ENCODE assay signal across 1 cellular context in the genomic region with DNA sequence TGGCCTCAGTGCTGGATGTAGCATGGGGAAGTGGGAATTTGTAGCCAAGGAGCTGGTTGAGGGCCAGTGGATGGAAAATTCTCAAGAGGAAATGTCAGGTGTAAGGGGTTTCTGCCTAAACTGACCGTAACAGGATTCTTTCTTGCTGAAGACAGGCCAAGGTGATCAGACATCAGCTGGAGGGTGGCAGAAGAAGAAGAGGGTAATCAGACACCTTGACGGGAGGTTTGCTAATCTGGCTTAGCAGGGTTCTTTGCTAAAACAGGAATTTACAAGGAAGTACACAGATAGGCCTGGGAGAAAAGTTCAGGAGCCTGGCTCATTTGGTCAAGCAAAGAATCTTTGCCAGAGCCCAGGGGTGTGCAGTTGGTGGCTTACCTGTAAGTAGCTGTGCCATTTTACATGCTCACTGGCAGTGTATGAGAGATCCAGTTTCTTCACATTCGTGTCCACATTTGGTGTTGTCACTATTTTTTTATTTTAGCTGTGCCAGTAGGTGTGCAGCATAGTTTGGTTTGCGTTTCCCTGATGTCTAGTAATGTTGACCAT.
TF ChIP-seq lines count a peak whose summit lies in the region.

No MANE protein-coding gene starts in this region.

TF ChIP-seq in GM23338, 12 proteins besides CTCF, POLR2A, EP300 and RAD21 (continued from another document):
- TF ChIP-seq, protein P1, sequence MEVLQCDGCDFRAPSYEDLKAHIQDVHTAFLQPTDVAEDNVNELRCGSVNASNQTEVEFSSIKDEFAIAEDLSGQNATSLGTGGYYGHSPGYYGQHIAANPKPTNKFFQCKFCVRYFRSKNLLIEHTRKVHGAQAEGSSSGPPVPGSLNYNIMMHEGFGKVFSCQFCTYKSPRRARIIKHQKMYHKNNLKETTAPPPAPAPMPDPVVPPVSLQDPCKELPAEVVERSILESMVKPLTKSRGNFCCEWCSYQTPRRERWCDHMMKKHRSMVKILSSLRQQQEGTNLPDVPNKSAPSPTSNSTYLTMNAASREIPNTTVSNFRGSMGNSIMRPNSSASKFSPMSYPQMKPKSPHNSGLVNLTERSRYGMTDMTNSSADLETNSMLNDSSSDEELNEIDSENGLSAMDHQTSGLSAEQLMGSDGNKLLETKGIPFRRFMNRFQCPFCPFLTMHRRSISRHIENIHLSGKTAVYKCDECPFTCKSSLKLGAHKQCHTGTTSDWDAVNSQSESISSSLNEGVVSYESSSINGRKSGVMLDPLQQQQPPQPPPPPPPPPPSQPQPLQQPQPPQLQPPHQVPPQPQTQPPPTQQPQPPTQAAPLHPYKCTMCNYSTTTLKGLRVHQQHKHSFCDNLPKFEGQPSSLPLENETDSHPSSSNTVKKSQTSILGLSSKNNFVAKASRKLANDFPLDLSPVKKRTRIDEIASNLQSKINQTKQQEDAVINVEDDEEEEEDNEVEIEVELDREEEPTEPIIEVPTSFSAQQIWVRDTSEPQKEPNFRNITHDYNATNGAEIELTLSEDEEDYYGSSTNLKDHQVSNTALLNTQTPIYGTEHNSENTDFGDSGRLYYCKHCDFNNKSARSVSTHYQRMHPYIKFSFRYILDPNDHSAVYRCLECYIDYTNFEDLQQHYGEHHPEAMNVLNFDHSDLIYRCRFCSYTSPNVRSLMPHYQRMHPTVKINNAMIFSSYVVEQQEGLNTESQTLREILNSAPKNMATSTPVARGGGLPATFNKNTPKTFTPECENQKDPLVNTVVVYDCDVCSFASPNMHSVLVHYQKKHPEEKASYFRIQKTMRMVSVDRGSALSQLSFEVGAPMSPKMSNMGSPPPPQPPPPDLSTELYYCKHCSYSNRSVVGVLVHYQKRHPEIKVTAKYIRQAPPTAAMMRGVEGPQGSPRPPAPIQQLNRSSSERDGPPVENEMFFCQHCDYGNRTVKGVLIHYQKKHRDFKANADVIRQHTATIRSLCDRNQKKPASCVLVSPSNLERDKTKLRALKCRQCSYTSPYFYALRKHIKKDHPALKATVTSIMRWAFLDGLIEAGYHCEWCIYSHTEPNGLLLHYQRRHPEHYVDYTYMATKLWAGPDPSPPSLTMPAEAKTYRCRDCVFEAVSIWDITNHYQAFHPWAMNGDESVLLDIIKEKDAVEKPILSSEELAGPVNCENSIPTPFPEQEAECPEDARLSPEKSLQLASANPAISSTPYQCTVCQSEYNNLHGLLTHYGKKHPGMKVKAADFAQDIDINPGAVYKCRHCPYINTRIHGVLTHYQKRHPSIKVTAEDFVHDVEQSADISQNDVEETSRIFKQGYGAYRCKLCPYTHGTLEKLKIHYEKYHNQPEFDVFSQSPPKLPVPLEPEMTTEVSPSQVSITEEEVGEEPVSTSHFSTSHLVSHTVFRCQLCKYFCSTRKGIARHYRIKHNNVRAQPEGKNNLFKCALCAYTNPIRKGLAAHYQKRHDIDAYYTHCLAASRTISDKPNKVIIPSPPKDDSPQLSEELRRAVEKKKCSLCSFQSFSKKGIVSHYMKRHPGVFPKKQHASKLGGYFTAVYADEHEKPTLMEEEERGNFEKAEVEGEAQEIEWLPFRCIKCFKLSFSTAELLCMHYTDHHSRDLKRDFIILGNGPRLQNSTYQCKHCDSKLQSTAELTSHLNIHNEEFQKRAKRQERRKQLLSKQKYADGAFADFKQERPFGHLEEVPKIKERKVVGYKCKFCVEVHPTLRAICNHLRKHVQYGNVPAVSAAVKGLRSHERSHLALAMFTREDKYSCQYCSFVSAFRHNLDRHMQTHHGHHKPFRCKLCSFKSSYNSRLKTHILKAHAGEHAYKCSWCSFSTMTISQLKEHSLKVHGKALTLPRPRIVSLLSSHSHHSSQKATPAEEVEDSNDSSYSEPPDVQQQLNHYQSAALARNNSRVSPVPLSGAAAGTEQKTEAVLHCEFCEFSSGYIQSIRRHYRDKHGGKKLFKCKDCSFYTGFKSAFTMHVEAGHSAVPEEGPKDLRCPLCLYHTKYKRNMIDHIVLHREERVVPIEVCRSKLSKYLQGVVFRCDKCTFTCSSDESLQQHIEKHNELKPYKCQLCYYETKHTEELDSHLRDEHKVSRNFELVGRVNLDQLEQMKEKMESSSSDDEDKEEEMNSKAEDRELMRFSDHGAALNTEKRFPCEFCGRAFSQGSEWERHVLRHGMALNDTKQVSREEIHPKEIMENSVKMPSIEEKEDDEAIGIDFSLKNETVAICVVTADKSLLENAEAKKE (CRISPR knock-in tag; IDR thresholded peaks at IDR 0.05), result no peak
- TF ChIP-seq ZNF331 (CRISPR knock-in tag; IDR thresholded peaks at IDR 0.05; ENCODE audit: low read depth), result no peak
- TF ChIP-seq, protein P2, sequence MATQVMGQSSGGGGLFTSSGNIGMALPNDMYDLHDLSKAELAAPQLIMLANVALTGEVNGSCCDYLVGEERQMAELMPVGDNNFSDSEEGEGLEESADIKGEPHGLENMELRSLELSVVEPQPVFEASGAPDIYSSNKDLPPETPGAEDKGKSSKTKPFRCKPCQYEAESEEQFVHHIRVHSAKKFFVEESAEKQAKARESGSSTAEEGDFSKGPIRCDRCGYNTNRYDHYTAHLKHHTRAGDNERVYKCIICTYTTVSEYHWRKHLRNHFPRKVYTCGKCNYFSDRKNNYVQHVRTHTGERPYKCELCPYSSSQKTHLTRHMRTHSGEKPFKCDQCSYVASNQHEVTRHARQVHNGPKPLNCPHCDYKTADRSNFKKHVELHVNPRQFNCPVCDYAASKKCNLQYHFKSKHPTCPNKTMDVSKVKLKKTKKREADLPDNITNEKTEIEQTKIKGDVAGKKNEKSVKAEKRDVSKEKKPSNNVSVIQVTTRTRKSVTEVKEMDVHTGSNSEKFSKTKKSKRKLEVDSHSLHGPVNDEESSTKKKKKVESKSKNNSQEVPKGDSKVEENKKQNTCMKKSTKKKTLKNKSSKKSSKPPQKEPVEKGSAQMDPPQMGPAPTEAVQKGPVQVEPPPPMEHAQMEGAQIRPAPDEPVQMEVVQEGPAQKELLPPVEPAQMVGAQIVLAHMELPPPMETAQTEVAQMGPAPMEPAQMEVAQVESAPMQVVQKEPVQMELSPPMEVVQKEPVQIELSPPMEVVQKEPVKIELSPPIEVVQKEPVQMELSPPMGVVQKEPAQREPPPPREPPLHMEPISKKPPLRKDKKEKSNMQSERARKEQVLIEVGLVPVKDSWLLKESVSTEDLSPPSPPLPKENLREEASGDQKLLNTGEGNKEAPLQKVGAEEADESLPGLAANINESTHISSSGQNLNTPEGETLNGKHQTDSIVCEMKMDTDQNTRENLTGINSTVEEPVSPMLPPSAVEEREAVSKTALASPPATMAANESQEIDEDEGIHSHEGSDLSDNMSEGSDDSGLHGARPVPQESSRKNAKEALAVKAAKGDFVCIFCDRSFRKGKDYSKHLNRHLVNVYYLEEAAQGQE (IDR thresholded peaks at IDR 0.05; ENCODE audit: unreplicated experiment), result no peak
